1 cellular context compared by ENCODE assay signal in the genomic region with DNA sequence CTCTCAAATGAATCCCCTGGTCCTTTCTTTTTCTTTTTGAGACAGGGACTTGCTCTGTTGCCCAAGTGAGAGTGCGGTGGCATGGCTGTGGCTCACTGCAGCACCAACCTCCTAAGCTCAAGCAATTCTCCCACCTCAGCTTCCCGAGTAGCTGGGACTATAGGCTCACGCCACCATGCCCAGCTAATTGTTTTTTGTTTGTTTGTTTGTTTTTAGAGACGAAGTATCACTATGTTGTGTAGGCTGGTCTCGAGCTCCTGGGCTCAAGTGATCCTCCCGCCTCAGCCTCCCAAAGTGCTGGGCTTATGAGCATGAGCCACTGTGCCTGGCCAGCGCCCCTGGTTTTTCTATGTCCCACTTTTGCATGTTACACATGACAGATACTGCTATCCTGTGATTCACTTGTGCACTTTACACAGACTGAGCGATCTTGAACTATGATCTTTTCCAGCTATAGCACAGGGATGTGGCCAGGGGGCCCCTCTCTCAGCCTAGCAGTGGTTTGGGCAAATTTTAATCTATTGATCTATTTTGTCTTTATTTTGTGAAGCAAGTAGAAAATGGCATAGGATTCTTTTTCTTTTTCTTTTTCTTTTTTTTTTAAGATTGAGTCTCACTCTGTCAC.
TF ChIP-seq lines count a peak whose summit lies in the region.

No MANE protein-coding gene starts in this region.

TF ChIP-seq in HepG2, 621 proteins besides CTCF, POLR2A, EP300 and RAD21 (continued from another document and continues in another):
- TF ChIP-seq PCBP1 (IDR thresholded peaks at IDR 0.05; ENCODE audit: borderline replicate concordance, low read depth, low read length), result no peak
- no peak for TF ChIP-seq SP5 (CRISPR knock-in tag; IDR thresholded peaks at IDR 0.05; ENCODE audit: borderline replicate concordance, low read depth)
- 0 out of 2 replicates have a peak, but pooled peaks have one; percentile 23 for TF ChIP-seq SPEN (CRISPR knock-in tag; IDR thresholded peaks at IDR 0.05; ENCODE audit: low read depth)
- no peak for TF ChIP-seq ZNF788 (CRISPR knock-in tag; IDR thresholded peaks at IDR 0.05; ENCODE audit: borderline replicate concordance)
- no peak for TF ChIP-seq STAT5B (CRISPR knock-in tag; IDR thresholded peaks at IDR 0.05)
- no peak for TF ChIP-seq IRF1 (CRISPR knock-in tag; IDR thresholded peaks at IDR 0.05; ENCODE audit: low read depth)
- no peak for TF ChIP-seq CHCHD3 (CRISPR knock-in tag; IDR thresholded peaks at IDR 0.05)
- no peak for TF ChIP-seq MBNL3 (CRISPR knock-in tag; conservative IDR thresholded peaks at IDR 0.05)
- no peak for TF ChIP-seq NFRKB (IDR thresholded peaks at IDR 0.05)
- no peak for TF ChIP-seq ZNF510 (CRISPR knock-in tag; IDR thresholded peaks at IDR 0.05; ENCODE audit: low read depth)
- no peak for TF ChIP-seq ZNF33A (CRISPR knock-in tag; IDR thresholded peaks at IDR 0.05; ENCODE audit: borderline replicate concordance)
- no peak for TF ChIP-seq CREB1 (IDR thresholded peaks at IDR 0.05)
- no peak for TF ChIP-seq CREB1 (CRISPR knock-in tag; IDR thresholded peaks at IDR 0.05)
- no peak for TF ChIP-seq ZNF431 (CRISPR knock-in tag; IDR thresholded peaks at IDR 0.05; ENCODE audit: borderline replicate concordance, low read depth)
- TF ChIP-seq IRF2 (CRISPR knock-in tag; IDR thresholded peaks at IDR 0.05), result no peak
- TF ChIP-seq ATF2 (CRISPR knock-in tag; IDR thresholded peaks at IDR 0.05), result no peak
- TF ChIP-seq ARID3A (IDR thresholded peaks at IDR 0.05; ENCODE audit: low read depth, low read length), result peak; percentile 83
- TF ChIP-seq ZSCAN31 (CRISPR knock-in tag; IDR thresholded peaks at IDR 0.05; ENCODE audit: low read depth), result no peak
- peak; percentile 62 for TF ChIP-seq RXRB (CRISPR knock-in tag; IDR thresholded peaks at IDR 0.05; ENCODE audit: borderline replicate concordance)
- TF ChIP-seq RFX3 (CRISPR knock-in tag; IDR thresholded peaks at IDR 0.05), result no peak
- TF ChIP-seq ZNF350 (CRISPR knock-in tag; IDR thresholded peaks at IDR 0.05; ENCODE audit: borderline replicate concordance, low read depth), result no peak
- TF ChIP-seq ZNF773 (CRISPR knock-in tag; IDR thresholded peaks at IDR 0.05; ENCODE audit: borderline replicate concordance), result no peak
- no peak for TF ChIP-seq NKX3-1 (CRISPR knock-in tag; IDR thresholded peaks at IDR 0.05)
- no peak for TF ChIP-seq HNRNPL (IDR thresholded peaks at IDR 0.05; ENCODE audit: low read depth, low read length)
- peak; percentile 86 for TF ChIP-seq HNF4A (CRISPR knock-in tag; IDR thresholded peaks at IDR 0.05)
- no peak for TF ChIP-seq TEAD3 (CRISPR knock-in tag; optimal IDR thresholded peaks at IDR 0.05; ENCODE audit: borderline replicate concordance)
- TF ChIP-seq ZNF337 (CRISPR knock-in tag; IDR thresholded peaks at IDR 0.05; ENCODE audit: borderline replicate concordance, low read depth), result no peak
- TF ChIP-seq, protein P1, sequence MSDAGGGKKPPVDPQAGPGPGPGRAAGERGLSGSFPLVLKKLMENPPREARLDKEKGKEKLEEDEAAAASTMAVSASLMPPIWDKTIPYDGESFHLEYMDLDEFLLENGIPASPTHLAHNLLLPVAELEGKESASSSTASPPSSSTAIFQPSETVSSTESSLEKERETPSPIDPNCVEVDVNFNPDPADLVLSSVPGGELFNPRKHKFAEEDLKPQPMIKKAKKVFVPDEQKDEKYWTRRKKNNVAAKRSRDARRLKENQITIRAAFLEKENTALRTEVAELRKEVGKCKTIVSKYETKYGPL (CRISPR knock-in tag; IDR thresholded peaks at IDR 0.05), result no peak
- no peak for TF ChIP-seq HNRNPUL1 (IDR thresholded peaks at IDR 0.05; ENCODE audit: low read depth, low read length)
- no peak for TF ChIP-seq HMGXB3 (CRISPR knock-in tag; IDR thresholded peaks at IDR 0.05; ENCODE audit: borderline replicate concordance)
- no peak for TF ChIP-seq ZNF614 (CRISPR knock-in tag; IDR thresholded peaks at IDR 0.05; ENCODE audit: borderline replicate concordance)
- TF ChIP-seq DDIT3 (CRISPR knock-in tag; IDR thresholded peaks at IDR 0.05), result no peak
- peak; percentile 44; the same call in 1 of the 2 replicates for TF ChIP-seq HNF4G (IDR thresholded peaks at IDR 0.05; ENCODE audit: borderline replicate concordance, low read depth, low read length)
- TF ChIP-seq HNF4G (CRISPR knock-in tag; IDR thresholded peaks at IDR 0.05; ENCODE audit: borderline replicate concordance, low read depth), result no peak
- no peak for TF ChIP-seq KMT2B (CRISPR knock-in tag; IDR thresholded peaks at IDR 0.05)
- TF ChIP-seq WIZ (CRISPR knock-in tag; IDR thresholded peaks at IDR 0.05), result no peak
- TF ChIP-seq NFIB (CRISPR knock-in tag; IDR thresholded peaks at IDR 0.05; ENCODE audit: borderline replicate concordance), result no peak
- TF ChIP-seq, protein P2, sequence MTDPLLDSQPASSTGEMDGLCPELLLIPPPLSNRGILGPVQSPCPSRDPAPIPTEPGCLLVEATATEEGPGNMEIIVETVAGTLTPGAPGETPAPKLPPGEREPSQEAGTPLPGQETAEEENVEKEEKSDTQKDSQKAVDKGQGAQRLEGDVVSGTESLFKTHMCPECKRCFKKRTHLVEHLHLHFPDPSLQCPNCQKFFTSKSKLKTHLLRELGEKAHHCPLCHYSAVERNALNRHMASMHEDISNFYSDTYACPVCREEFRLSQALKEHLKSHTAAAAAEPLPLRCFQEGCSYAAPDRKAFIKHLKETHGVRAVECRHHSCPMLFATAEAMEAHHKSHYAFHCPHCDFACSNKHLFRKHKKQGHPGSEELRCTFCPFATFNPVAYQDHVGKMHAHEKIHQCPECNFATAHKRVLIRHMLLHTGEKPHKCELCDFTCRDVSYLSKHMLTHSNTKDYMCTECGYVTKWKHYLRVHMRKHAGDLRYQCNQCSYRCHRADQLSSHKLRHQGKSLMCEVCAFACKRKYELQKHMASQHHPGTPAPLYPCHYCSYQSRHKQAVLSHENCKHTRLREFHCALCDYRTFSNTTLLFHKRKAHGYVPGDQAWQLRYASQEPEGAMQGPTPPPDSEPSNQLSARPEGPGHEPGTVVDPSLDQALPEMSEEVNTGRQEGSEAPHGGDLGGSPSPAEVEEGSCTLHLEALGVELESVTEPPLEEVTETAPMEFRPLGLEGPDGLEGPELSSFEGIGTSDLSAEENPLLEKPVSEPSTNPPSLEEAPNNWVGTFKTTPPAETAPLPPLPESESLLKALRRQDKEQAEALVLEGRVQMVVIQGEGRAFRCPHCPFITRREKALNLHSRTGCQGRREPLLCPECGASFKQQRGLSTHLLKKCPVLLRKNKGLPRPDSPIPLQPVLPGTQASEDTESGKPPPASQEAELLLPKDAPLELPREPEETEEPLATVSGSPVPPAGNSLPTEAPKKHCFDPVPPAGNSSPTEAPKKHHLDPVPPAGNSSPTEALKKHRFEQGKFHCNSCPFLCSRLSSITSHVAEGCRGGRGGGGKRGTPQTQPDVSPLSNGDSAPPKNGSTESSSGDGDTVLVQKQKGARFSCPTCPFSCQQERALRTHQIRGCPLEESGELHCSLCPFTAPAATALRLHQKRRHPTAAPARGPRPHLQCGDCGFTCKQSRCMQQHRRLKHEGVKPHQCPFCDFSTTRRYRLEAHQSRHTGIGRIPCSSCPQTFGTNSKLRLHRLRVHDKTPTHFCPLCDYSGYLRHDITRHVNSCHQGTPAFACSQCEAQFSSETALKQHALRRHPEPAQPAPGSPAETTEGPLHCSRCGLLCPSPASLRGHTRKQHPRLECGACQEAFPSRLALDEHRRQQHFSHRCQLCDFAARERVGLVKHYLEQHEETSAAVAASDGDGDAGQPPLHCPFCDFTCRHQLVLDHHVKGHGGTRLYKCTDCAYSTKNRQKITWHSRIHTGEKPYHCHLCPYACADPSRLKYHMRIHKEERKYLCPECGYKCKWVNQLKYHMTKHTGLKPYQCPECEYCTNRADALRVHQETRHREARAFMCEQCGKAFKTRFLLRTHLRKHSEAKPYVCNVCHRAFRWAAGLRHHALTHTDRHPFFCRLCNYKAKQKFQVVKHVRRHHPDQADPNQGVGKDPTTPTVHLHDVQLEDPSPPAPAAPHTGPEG (CRISPR knock-in tag; IDR thresholded peaks at IDR 0.05), result no peak
- TF ChIP-seq ZNF235 (CRISPR knock-in tag; IDR thresholded peaks at IDR 0.05; ENCODE audit: borderline replicate concordance), result no peak
- TF ChIP-seq NFATC3 (CRISPR knock-in tag; IDR thresholded peaks at IDR 0.05), result no peak
- TF ChIP-seq, protein P3, sequence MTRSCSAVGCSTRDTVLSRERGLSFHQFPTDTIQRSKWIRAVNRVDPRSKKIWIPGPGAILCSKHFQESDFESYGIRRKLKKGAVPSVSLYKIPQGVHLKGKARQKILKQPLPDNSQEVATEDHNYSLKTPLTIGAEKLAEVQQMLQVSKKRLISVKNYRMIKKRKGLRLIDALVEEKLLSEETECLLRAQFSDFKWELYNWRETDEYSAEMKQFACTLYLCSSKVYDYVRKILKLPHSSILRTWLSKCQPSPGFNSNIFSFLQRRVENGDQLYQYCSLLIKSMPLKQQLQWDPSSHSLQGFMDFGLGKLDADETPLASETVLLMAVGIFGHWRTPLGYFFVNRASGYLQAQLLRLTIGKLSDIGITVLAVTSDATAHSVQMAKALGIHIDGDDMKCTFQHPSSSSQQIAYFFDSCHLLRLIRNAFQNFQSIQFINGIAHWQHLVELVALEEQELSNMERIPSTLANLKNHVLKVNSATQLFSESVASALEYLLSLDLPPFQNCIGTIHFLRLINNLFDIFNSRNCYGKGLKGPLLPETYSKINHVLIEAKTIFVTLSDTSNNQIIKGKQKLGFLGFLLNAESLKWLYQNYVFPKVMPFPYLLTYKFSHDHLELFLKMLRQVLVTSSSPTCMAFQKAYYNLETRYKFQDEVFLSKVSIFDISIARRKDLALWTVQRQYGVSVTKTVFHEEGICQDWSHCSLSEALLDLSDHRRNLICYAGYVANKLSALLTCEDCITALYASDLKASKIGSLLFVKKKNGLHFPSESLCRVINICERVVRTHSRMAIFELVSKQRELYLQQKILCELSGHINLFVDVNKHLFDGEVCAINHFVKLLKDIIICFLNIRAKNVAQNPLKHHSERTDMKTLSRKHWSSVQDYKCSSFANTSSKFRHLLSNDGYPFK (CRISPR knock-in tag; IDR thresholded peaks at IDR 0.05; ENCODE audit: borderline replicate concordance), result 0 out of 2 replicates have a peak, but pooled peaks have one; percentile 18
- no peak for TF ChIP-seq JUNB (CRISPR knock-in tag; IDR thresholded peaks at IDR 0.05; ENCODE audit: borderline replicate concordance)
- TF ChIP-seq KLF13 (CRISPR knock-in tag; IDR thresholded peaks at IDR 0.05), result no peak
- no peak for TF ChIP-seq MAZ (IDR thresholded peaks at IDR 0.05; ENCODE audit: borderline replicate concordance, low read depth, low read length)
- no peak for TF ChIP-seq MAZ (CRISPR knock-in tag; IDR thresholded peaks at IDR 0.05; ENCODE audit: low read depth)
- TF ChIP-seq GATAD2A (CRISPR knock-in tag; IDR thresholded peaks at IDR 0.05), result peak; percentile 54; the same call in 1 of the 2 replicates
